ENCODE assay signal across 1 cellular context in the genomic region with DNA sequence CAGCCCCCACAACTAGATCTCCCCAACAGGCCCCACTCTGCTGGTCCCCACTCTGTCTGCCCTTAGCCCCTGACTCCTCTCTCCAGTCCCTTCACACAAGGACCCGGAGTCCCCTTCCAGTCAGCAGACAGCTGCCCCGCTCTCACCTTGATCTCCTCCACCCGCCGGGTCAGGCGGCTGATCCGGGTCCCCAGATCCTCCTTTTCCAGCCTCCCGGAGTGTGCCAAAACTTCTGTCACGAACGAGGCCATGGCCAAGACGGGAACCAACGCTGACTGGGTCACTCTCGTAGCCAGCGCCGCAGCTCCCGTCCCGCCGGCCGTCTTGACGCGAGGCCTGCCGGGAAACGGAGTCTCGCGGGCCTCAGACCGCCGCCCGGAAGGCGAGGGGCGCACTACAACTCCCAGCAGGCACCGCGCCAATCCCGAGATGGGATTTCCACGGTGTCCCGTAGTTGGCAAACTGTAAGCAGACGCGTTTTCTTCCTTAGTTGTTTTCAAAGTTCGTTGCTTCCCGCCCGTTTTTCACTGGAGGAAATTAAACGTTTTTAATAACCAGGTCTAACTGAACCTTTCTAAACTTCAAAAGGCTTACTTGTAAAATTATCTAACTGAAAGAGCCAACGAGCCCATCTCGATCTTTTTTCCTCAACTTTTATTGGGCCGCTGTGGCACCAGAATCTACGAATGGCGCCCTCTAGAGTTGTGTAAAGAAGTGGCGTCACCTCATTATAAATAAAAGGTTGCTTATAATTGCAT.
TF ChIP-seq lines count a peak whose summit lies in the region.

A gene with protein sequence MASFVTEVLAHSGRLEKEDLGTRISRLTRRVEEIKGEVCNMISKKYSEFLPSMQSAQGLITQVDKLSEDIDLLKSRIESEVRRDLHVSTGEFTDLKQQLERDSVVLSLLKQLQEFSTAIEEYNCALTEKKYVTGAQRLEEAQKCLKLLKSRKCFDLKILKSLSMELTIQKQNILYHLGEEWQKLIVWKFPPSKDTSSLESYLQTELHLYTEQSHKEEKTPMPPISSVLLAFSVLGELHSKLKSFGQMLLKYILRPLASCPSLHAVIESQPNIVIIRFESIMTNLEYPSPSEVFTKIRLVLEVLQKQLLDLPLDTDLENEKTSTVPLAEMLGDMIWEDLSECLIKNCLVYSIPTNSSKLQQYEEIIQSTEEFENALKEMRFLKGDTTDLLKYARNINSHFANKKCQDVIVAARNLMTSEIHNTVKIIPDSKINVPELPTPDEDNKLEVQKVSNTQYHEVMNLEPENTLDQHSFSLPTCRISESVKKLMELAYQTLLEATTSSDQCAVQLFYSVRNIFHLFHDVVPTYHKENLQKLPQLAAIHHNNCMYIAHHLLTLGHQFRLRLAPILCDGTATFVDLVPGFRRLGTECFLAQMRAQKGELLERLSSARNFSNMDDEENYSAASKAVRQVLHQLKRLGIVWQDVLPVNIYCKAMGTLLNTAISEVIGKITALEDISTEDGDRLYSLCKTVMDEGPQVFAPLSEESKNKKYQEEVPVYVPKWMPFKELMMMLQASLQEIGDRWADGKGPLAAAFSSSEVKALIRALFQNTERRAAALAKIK (minus strand): TSS at position 277 of the 758 bp plus-strand sequence. CDS start 26 bp downstream, at position 251.

TF ChIP-seq in K562, 482 proteins besides CTCF, POLR2A, EP300 and RAD21 (continued from another document and continues in another):
- TF ChIP-seq ATF7 (IDR thresholded peaks at IDR 0.05), result peak; percentile 91
- TF ChIP-seq HDAC1 (IDR thresholded peaks at IDR 0.05), result peak in 1 of 2 experiments; percentile 71; a peak in 2 of 4 replicates
- peak; percentile 63 for TF ChIP-seq HDAC3 (IDR thresholded peaks at IDR 0.05; ENCODE audit: borderline replicate concordance, partially characterized antibody)
- peak; percentile 45; the same call in 1 of the 2 replicates for TF ChIP-seq CEBPB (tag; IDR thresholded peaks at IDR 0.05)
- TF ChIP-seq, protein P1, sequence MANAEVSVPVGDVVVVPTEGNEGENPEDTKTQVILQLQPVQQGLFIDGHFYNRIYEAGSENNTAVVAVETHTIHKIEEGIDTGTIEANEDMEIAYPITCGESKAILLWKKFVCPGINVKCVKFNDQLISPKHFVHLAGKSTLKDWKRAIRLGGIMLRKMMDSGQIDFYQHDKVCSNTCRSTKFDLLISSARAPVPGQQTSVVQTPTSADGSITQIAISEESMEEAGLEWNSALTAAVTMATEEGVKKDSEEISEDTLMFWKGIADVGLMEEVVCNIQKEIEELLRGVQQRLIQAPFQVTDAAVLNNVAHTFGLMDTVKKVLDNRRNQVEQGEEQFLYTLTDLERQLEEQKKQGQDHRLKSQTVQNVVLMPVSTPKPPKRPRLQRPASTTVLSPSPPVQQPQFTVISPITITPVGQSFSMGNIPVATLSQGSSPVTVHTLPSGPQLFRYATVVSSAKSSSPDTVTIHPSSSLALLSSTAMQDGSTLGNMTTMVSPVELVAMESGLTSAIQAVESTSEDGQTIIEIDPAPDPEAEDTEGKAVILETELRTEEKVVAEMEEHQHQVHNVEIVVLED (CRISPR knock-in tag; IDR thresholded peaks at IDR 0.05), result peak; percentile 75
- TF ChIP-seq NFRKB (IDR thresholded peaks at IDR 0.05; ENCODE audit: low read depth), result no peak; the same call in 1 of the 2 replicates
- TF ChIP-seq ZNF134 (CRISPR knock-in tag; conservative IDR thresholded peaks at IDR 0.05), result no peak
- peak; percentile 49; the same call in 1 of the 2 replicates for TF ChIP-seq TARDBP (IDR thresholded peaks at IDR 0.05)
- TF ChIP-seq MXI1 (IDR thresholded peaks at IDR 0.05; ENCODE audit: low read depth, low read length), result no peak
- TF ChIP-seq ZNF445 (CRISPR knock-in tag; IDR thresholded peaks at IDR 0.05; ENCODE audit: low read depth), result no peak
- TF ChIP-seq GABPA (tag; conservative IDR thresholded peaks at IDR 0.05; ENCODE audit: low read depth), result peak; percentile 59
- peak; percentile 71 for TF ChIP-seq TBP (optimal IDR thresholded peaks at IDR 0.05; ENCODE audit: low read depth, low read length)
- TF ChIP-seq, protein P2, sequence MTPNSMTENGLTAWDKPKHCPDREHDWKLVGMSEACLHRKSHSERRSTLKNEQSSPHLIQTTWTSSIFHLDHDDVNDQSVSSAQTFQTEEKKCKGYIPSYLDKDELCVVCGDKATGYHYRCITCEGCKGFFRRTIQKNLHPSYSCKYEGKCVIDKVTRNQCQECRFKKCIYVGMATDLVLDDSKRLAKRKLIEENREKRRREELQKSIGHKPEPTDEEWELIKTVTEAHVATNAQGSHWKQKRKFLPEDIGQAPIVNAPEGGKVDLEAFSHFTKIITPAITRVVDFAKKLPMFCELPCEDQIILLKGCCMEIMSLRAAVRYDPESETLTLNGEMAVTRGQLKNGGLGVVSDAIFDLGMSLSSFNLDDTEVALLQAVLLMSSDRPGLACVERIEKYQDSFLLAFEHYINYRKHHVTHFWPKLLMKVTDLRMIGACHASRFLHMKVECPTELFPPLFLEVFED (CRISPR knock-in tag; conservative IDR thresholded peaks at IDR 0.05), result peak; percentile 66; the same call in 1 of the 2 replicates
- TF ChIP-seq SPI1 (IDR thresholded peaks at IDR 0.05; ENCODE audit: borderline replicate concordance, low read depth, low read length), result no peak
- peak; percentile 83 for TF ChIP-seq ELF1 (tag; IDR thresholded peaks at IDR 0.05)
- TF ChIP-seq XRCC5 (IDR thresholded peaks at IDR 0.05; ENCODE audit: low read depth, low read length), result peak; percentile 72
- TF ChIP-seq, protein P3, sequence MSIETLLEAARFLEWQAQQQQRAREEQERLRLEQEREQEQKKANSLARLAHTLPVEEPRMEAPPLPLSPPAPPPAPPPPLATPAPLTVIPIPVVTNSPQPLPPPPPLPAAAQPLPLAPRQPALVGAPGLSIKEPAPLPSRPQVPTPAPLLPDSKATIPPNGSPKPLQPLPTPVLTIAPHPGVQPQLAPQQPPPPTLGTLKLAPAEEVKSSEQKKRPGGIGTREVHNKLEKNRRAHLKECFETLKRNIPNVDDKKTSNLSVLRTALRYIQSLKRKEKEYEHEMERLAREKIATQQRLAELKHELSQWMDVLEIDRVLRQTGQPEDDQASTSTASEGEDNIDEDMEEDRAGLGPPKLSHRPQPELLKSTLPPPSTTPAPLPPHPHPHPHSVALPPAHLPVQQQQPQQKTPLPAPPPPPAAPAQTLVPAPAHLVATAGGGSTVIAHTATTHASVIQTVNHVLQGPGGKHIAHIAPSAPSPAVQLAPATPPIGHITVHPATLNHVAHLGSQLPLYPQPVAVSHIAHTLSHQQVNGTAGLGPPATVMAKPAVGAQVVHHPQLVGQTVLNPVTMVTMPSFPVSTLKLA (conservative IDR thresholded peaks at IDR 0.05), result peak; percentile 63 to 77
- no peak for TF ChIP-seq PRMT5 (CRISPR knock-in tag; IDR thresholded peaks at IDR 0.05)
- TF ChIP-seq, protein P4, sequence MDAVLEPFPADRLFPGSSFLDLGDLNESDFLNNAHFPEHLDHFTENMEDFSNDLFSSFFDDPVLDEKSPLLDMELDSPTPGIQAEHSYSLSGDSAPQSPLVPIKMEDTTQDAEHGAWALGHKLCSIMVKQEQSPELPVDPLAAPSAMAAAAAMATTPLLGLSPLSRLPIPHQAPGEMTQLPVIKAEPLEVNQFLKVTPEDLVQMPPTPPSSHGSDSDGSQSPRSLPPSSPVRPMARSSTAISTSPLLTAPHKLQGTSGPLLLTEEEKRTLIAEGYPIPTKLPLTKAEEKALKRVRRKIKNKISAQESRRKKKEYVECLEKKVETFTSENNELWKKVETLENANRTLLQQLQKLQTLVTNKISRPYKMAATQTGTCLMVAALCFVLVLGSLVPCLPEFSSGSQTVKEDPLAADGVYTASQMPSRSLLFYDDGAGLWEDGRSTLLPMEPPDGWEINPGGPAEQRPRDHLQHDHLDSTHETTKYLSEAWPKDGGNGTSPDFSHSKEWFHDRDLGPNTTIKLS (IDR thresholded peaks at IDR 0.05; ENCODE audit: borderline replicate concordance, low read depth), result peak; percentile 94
- TF ChIP-seq, protein P5, sequence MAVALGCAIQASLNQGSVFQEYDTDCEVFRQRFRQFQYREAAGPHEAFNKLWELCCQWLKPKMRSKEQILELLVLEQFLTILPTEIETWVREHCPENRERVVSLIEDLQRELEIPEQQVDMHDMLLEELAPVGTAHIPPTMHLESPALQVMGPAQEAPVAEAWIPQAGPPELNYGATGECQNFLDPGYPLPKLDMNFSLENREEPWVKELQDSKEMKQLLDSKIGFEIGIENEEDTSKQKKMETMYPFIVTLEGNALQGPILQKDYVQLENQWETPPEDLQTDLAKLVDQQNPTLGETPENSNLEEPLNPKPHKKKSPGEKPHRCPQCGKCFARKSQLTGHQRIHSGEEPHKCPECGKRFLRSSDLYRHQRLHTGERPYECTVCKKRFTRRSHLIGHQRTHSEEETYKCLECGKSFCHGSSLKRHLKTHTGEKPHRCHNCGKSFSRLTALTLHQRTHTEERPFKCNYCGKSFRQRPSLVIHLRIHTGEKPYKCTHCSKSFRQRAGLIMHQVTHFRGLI (CRISPR knock-in tag; IDR thresholded peaks at IDR 0.05), result peak; percentile 45; the same call in 1 of the 2 replicates
- no peak for TF ChIP-seq TRIM28 (IDR thresholded peaks at IDR 0.05)
- TF ChIP-seq, protein P6, sequence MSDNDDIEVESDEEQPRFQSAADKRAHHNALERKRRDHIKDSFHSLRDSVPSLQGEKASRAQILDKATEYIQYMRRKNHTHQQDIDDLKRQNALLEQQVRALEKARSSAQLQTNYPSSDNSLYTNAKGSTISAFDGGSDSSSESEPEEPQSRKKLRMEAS (CRISPR knock-in tag; IDR thresholded peaks at IDR 0.05), result peak; percentile 40; the same call in 1 of the 2 replicates
- TF ChIP-seq NEUROD1 (IDR thresholded peaks at IDR 0.05; ENCODE audit: borderline replicate concordance, low read depth, low read length, partially characterized antibody), result peak; percentile 53
- no peak for TF ChIP-seq LCOR (CRISPR knock-in tag; IDR thresholded peaks at IDR 0.05)
- TF ChIP-seq RCOR1 (IDR thresholded peaks at IDR 0.05; ENCODE audit: borderline replicate concordance in 1 of 2, low read depth in 2 of 2, low read length in 2 of 2), result peak in 1 of 2 experiments; percentile 45; a peak in 2 of 4 replicates
- peak; percentile 98 for TF ChIP-seq MTA3 (IDR thresholded peaks at IDR 0.05; ENCODE audit: borderline replicate concordance)
- peak; percentile 79; the same call in 1 of the 2 replicates for TF ChIP-seq ILF3 (IDR thresholded peaks at IDR 0.05; ENCODE audit: borderline replicate concordance)
- TF ChIP-seq CREM (IDR thresholded peaks at IDR 0.05; ENCODE audit: low read depth), result peak; percentile 87
- TF ChIP-seq SIN3B (IDR thresholded peaks at IDR 0.05; ENCODE audit: low read depth), result peak; percentile 57; the same call in 1 of the 2 replicates
- peak; percentile 68; the same call in 1 of the 2 replicates for TF ChIP-seq E2F3 (CRISPR knock-in tag; IDR thresholded peaks at IDR 0.05)
- TF ChIP-seq, protein P7, sequence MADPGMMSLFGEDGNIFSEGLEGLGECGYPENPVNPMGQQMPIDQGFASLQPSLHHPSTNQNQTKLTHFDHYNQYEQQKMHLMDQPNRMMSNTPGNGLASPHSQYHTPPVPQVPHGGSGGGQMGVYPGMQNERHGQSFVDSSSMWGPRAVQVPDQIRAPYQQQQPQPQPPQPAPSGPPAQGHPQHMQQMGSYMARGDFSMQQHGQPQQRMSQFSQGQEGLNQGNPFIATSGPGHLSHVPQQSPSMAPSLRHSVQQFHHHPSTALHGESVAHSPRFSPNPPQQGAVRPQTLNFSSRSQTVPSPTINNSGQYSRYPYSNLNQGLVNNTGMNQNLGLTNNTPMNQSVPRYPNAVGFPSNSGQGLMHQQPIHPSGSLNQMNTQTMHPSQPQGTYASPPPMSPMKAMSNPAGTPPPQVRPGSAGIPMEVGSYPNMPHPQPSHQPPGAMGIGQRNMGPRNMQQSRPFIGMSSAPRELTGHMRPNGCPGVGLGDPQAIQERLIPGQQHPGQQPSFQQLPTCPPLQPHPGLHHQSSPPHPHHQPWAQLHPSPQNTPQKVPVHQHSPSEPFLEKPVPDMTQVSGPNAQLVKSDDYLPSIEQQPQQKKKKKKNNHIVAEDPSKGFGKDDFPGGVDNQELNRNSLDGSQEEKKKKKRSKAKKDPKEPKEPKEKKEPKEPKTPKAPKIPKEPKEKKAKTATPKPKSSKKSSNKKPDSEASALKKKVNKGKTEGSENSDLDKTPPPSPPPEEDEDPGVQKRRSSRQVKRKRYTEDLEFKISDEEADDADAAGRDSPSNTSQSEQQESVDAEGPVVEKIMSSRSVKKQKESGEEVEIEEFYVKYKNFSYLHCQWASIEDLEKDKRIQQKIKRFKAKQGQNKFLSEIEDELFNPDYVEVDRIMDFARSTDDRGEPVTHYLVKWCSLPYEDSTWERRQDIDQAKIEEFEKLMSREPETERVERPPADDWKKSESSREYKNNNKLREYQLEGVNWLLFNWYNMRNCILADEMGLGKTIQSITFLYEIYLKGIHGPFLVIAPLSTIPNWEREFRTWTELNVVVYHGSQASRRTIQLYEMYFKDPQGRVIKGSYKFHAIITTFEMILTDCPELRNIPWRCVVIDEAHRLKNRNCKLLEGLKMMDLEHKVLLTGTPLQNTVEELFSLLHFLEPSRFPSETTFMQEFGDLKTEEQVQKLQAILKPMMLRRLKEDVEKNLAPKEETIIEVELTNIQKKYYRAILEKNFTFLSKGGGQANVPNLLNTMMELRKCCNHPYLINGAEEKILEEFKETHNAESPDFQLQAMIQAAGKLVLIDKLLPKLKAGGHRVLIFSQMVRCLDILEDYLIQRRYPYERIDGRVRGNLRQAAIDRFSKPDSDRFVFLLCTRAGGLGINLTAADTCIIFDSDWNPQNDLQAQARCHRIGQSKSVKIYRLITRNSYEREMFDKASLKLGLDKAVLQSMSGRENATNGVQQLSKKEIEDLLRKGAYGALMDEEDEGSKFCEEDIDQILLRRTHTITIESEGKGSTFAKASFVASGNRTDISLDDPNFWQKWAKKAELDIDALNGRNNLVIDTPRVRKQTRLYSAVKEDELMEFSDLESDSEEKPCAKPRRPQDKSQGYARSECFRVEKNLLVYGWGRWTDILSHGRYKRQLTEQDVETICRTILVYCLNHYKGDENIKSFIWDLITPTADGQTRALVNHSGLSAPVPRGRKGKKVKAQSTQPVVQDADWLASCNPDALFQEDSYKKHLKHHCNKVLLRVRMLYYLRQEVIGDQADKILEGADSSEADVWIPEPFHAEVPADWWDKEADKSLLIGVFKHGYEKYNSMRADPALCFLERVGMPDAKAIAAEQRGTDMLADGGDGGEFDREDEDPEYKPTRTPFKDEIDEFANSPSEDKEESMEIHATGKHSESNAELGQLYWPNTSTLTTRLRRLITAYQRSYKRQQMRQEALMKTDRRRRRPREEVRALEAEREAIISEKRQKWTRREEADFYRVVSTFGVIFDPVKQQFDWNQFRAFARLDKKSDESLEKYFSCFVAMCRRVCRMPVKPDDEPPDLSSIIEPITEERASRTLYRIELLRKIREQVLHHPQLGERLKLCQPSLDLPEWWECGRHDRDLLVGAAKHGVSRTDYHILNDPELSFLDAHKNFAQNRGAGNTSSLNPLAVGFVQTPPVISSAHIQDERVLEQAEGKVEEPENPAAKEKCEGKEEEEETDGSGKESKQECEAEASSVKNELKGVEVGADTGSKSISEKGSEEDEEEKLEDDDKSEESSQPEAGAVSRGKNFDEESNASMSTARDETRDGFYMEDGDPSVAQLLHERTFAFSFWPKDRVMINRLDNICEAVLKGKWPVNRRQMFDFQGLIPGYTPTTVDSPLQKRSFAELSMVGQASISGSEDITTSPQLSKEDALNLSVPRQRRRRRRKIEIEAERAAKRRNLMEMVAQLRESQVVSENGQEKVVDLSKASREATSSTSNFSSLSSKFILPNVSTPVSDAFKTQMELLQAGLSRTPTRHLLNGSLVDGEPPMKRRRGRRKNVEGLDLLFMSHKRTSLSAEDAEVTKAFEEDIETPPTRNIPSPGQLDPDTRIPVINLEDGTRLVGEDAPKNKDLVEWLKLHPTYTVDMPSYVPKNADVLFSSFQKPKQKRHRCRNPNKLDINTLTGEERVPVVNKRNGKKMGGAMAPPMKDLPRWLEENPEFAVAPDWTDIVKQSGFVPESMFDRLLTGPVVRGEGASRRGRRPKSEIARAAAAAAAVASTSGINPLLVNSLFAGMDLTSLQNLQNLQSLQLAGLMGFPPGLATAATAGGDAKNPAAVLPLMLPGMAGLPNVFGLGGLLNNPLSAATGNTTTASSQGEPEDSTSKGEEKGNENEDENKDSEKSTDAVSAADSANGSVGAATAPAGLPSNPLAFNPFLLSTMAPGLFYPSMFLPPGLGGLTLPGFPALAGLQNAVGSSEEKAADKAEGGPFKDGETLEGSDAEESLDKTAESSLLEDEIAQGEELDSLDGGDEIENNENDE (IDR thresholded peaks at IDR 0.05; ENCODE audit: low read depth, low read length), result no peak
- no peak for TF ChIP-seq FOXJ2 (tag; IDR thresholded peaks at IDR 0.05)
